In genomic region chr3:101950510-101950909, GRCh38 we compare ENCODE assay signal across 8 cellular contexts.
DNase-seq lines count a peak whose midpoint lies in the region; ATAC-seq lines count a peak whose summit lies in the region.

No MANE protein-coding gene starts in this region.

- H3K27ac ChIP-seq in CD4-positive, alpha-beta memory T cell (ENCODE audit: low read depth, low read length): no peak overlapping the region

- intact Hi-C loops in CD4-positive, alpha-beta memory T cell (cut with micrococcal nuclease): no loop called here

- H3K27ac Mint-ChIP-seq in CD4-positive, alpha-beta memory T cell: no peak overlapping the region

- no peaks in the 10 kb centered on the region for H3K36me3 Mint-ChIP-seq in CD4-positive, alpha-beta memory T cell

- no peak overlapping the region for H3K4me3 Mint-ChIP-seq in CD4-positive, alpha-beta memory T cell

- peaks cover 0 to 11% (median 6%) of the 10 kb centered on the region in 4 donors for H3K4me1 Mint-ChIP-seq in CD4-positive, alpha-beta memory T cell

- no peaks in the 10 kb centered on the region for H3K36me3 ChIP-seq in CD4-positive, alpha-beta memory T cell (ENCODE audit: insufficient read depth, low read length)

- CTCF ChIA-PET in CD4-positive, alpha-beta memory T cell (lab: Charles Lee; ENCODE audit: partially characterized antibody): interaction anchor here (0.5 to 0.6 kb wide), 2 partner anchors 9 to 138 kb away, joined by 3 read pairs; no protein-coding TSS in a partner anchor

- POLR2A ChIA-PET in CD4-positive, alpha-beta memory T cell (lab: Charles Lee; ENCODE audit: partially characterized antibody): no interaction called here

- ATAC-seq in GM19023 (IDR thresholded peaks at IDR 0.05; ENCODE audit: unreplicated experiment) (peak; percentile 76), HG03558 (IDR thresholded peaks at IDR 0.05; ENCODE audit: extremely low read depth, unreplicated experiment) (peak; percentile 75), esophagus mucosa (peak; percentile 73)

- DNase-seq in A172 (ENCODE audit: low spot score) (peak; percentile 94), SW480 (ENCODE audit: low spot score) (no peak), NCI-H2081 treated with DMSO at 0.1 percent for 48 hours (lab: John Stamatoyannopoulos, UW) (no peak)
- no peak for DNase-seq in activated effector memory CD4-positive, alpha-beta T cell treated with anti-CD3 and anti-CD28 coated beads, Interleukin-2, amount 50 U/mL, for 16 hours
- no peak for DNase-seq in CD4-positive, alpha-beta memory T cell

- no peaks in the 10 kb centered on the region for H3K9me3 ChIP-seq in CD4-positive, alpha-beta memory T cell (ENCODE audit: control insufficient read depth in 1 of 2, low read length in 2 of 2)

- H3K4me3 ChIP-seq in CD4-positive, alpha-beta memory T cell (ENCODE audit: low read length in 2 of 2): no peak overlapping the region

- no peaks in the 10 kb centered on the region for H3K27me3 ChIP-seq in CD4-positive, alpha-beta memory T cell (ENCODE audit: insufficient read depth, low read length)

- H3K9me3 Mint-ChIP-seq in CD4-positive, alpha-beta memory T cell: peaks cover 0 to 4% (median 0%) of the 10 kb centered on the region in 8 donors

- no peaks in the 10 kb centered on the region for H3K4me1 ChIP-seq in CD4-positive, alpha-beta memory T cell (ENCODE audit: insufficient read depth, low read length)

- no peaks in the 10 kb centered on the region for H3K27me3 Mint-ChIP-seq in CD4-positive, alpha-beta memory T cell
